Comparison of ENCODE assay signal across 11 cellular contexts in the genomic region with DNA sequence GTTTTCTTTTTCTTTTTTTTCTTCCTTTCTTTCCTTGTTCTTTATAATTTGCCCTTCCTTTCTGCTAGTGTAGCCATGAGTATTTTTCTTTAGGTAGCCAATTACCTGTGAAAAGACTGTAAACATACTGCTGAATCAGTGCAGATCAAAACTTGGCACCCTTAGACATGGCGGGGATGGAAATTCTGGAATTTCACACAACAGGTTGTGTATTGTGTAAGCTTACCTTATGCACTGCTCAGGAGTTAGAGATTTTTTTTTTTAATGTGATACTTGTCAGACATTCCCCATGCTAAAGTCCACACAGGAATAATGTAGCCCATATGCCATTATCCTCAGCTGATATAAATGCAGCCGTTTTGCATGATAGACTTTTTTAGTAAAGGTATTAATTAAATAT. TPM values are rescaled to one million over a fixed set of nuclear protein-coding genes. Genes with fewer than 3 reads are reported as not detected.
DNase-seq lines count a peak whose midpoint lies in the region; ATAC-seq, FAIRE-seq and TF ChIP-seq lines count a peak whose summit lies in the region.
"Had no signal": no experiment of that assay in that cellular context is flagged by ENCODE, and none has a peak within 500 bp of the region (broad histone marks: within the 10 kb centered on the region; RNA-seq: fewer than 3 reads in every experiment).

No MANE protein-coding gene starts in this region.

- no peak for FAIRE-seq in pancreas (lab: Jason Lieb, UNC)

- no peaks in the 10 kb centered on the region for H3K9me3 Mint-ChIP-seq in activated naive CD8-positive, alpha-beta T cell (ENCODE audit: low read depth)

- H2AFZ ChIP-seq in ACC112 (ENCODE audit: low read length, unreplicated experiment) (no peak overlapping the region), GM23248 (peak overlapping the region; percentile 99; the same call in 1 of the 2 replicates), mesenchymal stem cell (ENCODE audit: low read depth, low read length) (no peak overlapping the region)

- H4K91ac ChIP-seq in mesenchymal stem cell (ENCODE audit: low read length): no peak overlapping the region

- no peak overlapping the region for H4K8ac ChIP-seq in mesenchymal stem cell (ENCODE audit: low read length)

- no peak for ATAC-seq in pancreas
- ATAC-seq: activated CD4-positive, CD25-positive, alpha-beta regulatory T cell treated with anti-CD3 and anti-CD28 coated beads, Interleukin-2, amount 50 U/mL, for 24 hours had no signal

- no peaks in the 10 kb centered on the region for H4K20me1 ChIP-seq in GM23248 (ENCODE audit: insufficient read depth)

- H3K4me3 Mint-ChIP-seq in activated naive CD8-positive, alpha-beta T cell: peak overlapping the region; percentile 100

- H3K36me3 Mint-ChIP-seq in activated naive CD8-positive, alpha-beta T cell: peaks cover 7% of the 10 kb centered on the region

- H2BK12ac ChIP-seq in mesenchymal stem cell (ENCODE audit: low read length in 2 of 2): no peak overlapping the region

- H3K27ac ChIP-seq in ACC112 (ENCODE audit: low read depth, low read length) (no peak overlapping the region), GM23248 (no peak overlapping the region), mesenchymal stem cell (ENCODE audit: low read length, poor library complexity, severe bottlenecking) (no peak overlapping the region), pancreas (no peak overlapping the region)
- H3K27ac ChIP-seq: colonic mucosa had no signal

- H3K4me2 ChIP-seq in GM23248 (ENCODE audit: unreplicated experiment): peak overlapping the region; percentile 98
- H3K4me2 ChIP-seq in mesenchymal stem cell (ENCODE audit: low read length, poor library complexity, severe bottlenecking): no peak overlapping the region

- H2AK5ac ChIP-seq in mesenchymal stem cell (ENCODE audit: low read length, severe bottlenecking): no peak overlapping the region

- 90 to 93% methylated on average over 2 of the region's 2 CpGs for WGBS in GM23248 (ENCODE audit: low coverage in 1 of 2, low lambda C conversion rate in 2 of 2, missing lambda C conversion rate in 2 of 2), 2 experiments
- WGBS in mesenchymal stem cell: no CpG with 5 or more reads among the region's 2 CpGs
- WGBS in pancreas, 2 donors: 42 to 50% methylated on average over 2 of the region's 2 CpGs

- no peaks in the 10 kb centered on the region for H3K9me3 ChIP-seq in GM23248 (ENCODE audit: low read depth)
- no peaks in the 10 kb centered on the region for H3K9me3 ChIP-seq in mesenchymal stem cell (ENCODE audit: control insufficient read depth, low read length)
- no peaks in the 10 kb centered on the region for H3K9me3 ChIP-seq in pancreas
- H3K9me3 ChIP-seq: colonic mucosa had no signal

- H3K4me1 ChIP-seq in ACC112 (ENCODE audit: control insufficient read depth, insufficient read depth, low read length, unreplicated experiment) (peaks cover 15% of the 10 kb centered on the region), GM23248 (ENCODE audit: insufficient read depth) (peaks cover 33% of the 10 kb centered on the region), mesenchymal stem cell (ENCODE audit: control insufficient read depth, insufficient read depth, low read depth, low read length) (peaks cover 3% of the 10 kb centered on the region), pancreas (peaks cover 8 to 33% (median 23%) of the 10 kb centered on the region in 3 donors)
- H3K4me1 ChIP-seq: colonic mucosa had no signal

- H3K14ac ChIP-seq in mesenchymal stem cell (ENCODE audit: low read length in 2 of 2): no peak overlapping the region

- H2BK15ac ChIP-seq in mesenchymal stem cell (ENCODE audit: low read depth, poor library complexity, severe bottlenecking): no peak overlapping the region

- H3K18ac ChIP-seq in mesenchymal stem cell (ENCODE audit: low read depth in 1 of 2, low read length in 2 of 2): no peak overlapping the region

- no peaks in the 10 kb centered on the region for H3K27me3 Mint-ChIP-seq in activated naive CD8-positive, alpha-beta T cell

- peak overlapping the region; percentile 94 for H3K4me3 ChIP-seq in ACC112 (ENCODE audit: low read depth, low read length)
- H3K4me3 ChIP-seq in GM23248: peak overlapping the region; percentile 90
- peak overlapping the region in 1 of 2 experiments; percentile 83 for H3K4me3 ChIP-seq in mesenchymal stem cell (ENCODE audit: insufficient read depth in 1 of 2, low read depth in 1 of 2, low read length in 2 of 2)
- H3K4me3 ChIP-seq in pancreas: peak overlapping the region in 1 of 4 donors; percentile 93

- H3K27me3 ChIP-seq in ACC112 (ENCODE audit: insufficient read depth, low read length) (no peaks in the 10 kb centered on the region), GM23248 (replicated peaks; ENCODE audit: insufficient read depth) (no peaks in the 10 kb centered on the region), mesenchymal stem cell (ENCODE audit: control insufficient read depth in 1 of 2, insufficient read depth in 1 of 2, low read length in 2 of 2) (no peaks in the 10 kb centered on the region), pancreas (no peaks in the 10 kb centered on the region)
- H3K27me3 ChIP-seq: colonic mucosa had no signal

- peaks cover 4% of the 10 kb centered on the region; the same call in 1 of the 2 replicates for H3K36me3 ChIP-seq in ACC112 (ENCODE audit: insufficient read depth, low read length)
- H3K36me3 ChIP-seq in GM23248 (ENCODE audit: low read depth): peaks cover 5% of the 10 kb centered on the region; the same call in 1 of the 2 replicates
- H3K36me3 ChIP-seq in mesenchymal stem cell (ENCODE audit: control insufficient read depth in 1 of 2, insufficient read depth in 2 of 2, low read depth in 1 of 2, low read length in 2 of 2): peaks cover 8 to 17% of the 10 kb centered on the region in 2 experiments
- no peaks in the 10 kb centered on the region for H3K36me3 ChIP-seq in pancreas
- H3K36me3 ChIP-seq: colonic mucosa had no signal

- intact Hi-C loops in pancreas (cut with DNase I): no loop called here

- no peaks in the 10 kb centered on the region for H3K9me2 ChIP-seq in GM23248 (ENCODE audit: insufficient read depth)

- H2BK5ac ChIP-seq in mesenchymal stem cell (ENCODE audit: low read depth, low read length, poor library complexity, severe bottlenecking): no peak overlapping the region

- H3F3A ChIP-seq in GM23248 (ENCODE audit: insufficient read depth): peaks cover 10% of the 10 kb centered on the region; the same call in 1 of the 2 replicates

- H3K9ac ChIP-seq in GM23248 (peak overlapping the region; percentile 94), mesenchymal stem cell (ENCODE audit: low read length) (peak overlapping the region; percentile 91)

- H3K79me2 ChIP-seq in ACC112 (ENCODE audit: control insufficient read depth, insufficient read depth, low read length, unreplicated experiment) (peaks cover 84% of the 10 kb centered on the region), GM23248 (ENCODE audit: insufficient read depth) (peaks cover 95% of the 10 kb centered on the region)

- peaks cover 6% of the 10 kb centered on the region for H3K79me1 ChIP-seq in mesenchymal stem cell (replicated peaks; ENCODE audit: low read length, poor library complexity, severe bottlenecking)

- H3K4me1 Mint-ChIP-seq in activated naive CD8-positive, alpha-beta T cell (ENCODE audit: low read depth): peaks cover 62% of the 10 kb centered on the region

- H3K4ac ChIP-seq in mesenchymal stem cell (ENCODE audit: low read depth in 1 of 2, low read length in 2 of 2): no peak overlapping the region

- TF ChIP-seq CTCF in pancreas (IDR thresholded peaks at IDR 0.05): no peak

- H3K23ac ChIP-seq in mesenchymal stem cell (ENCODE audit: low read length in 2 of 2): no peak overlapping the region

- H3K27ac Mint-ChIP-seq in activated naive CD8-positive, alpha-beta T cell: peak overlapping the region; percentile 11

- H2BK120ac ChIP-seq in mesenchymal stem cell (ENCODE audit: low read depth, low read length): no peak overlapping the region

- no peak for DNase-seq in GM23248
- DNase-seq in mesenchymal stem cell: no peak
- no peak for DNase-seq in NOMO-1 (lab: John Stamatoyannopoulos, UW; ENCODE audit: unreplicated experiment in 2 of 2)
- no peak for DNase-seq in retina
- DNase-seq in NCI-H2227 treated with DMSO at 0.1 percent for 48 hours (lab: John Stamatoyannopoulos, UW): no peak
- no peak for DNase-seq in pancreas
- DNase-seq: colonic mucosa, DMS79 had no signal

- in situ Hi-C loops in GM23248 (cut with MboI): no loop called here

RNA-seq across cellular contexts. Expression of a gene that starts 1.8 kb away (rescaled TPM):
- 29.5 and 35.8 TPM in 2 replicates for total RNA-seq in GM23248 (2014; rRNA removed; shearing (Covaris generic))
- polyA plus RNA-seq in GM23248 (2016; fragmentation: Nextera tagmentation; extraction: Ambion mirVana): 28.7 and 30.7 TPM in 2 replicates
- polyA plus RNA-seq in mesenchymal stem cell (2013, experiment 1 of 2): 16.8 TPM
- 17.3 TPM for polyA plus RNA-seq in mesenchymal stem cell (2013, experiment 2 of 2)
- 10 to 100 TPM; 10.5 to 23.8 (median 13.5) TPM for total RNA-seq in pancreas
- 10 to 100 TPM in 1 of 2 donors, 1 to 10 TPM in 1; 8.5 to 14.0 TPM for polyA plus RNA-seq in pancreas

RNA-seq across cellular contexts. Expression of a gene that starts 1.9 kb away (rescaled TPM):
- total RNA-seq in GM23248 (2014; rRNA removed; shearing (Covaris generic)): 82.5 and 91.4 TPM in 2 replicates
- polyA plus RNA-seq in GM23248 (2016; fragmentation: Nextera tagmentation; extraction: Ambion mirVana): 64.1 and 66.8 TPM in 2 replicates
- 46.9 TPM for polyA plus RNA-seq in mesenchymal stem cell (2013, experiment 1 of 2)
- 48.3 TPM for polyA plus RNA-seq in mesenchymal stem cell (2013, experiment 2 of 2)
- total RNA-seq in pancreas: 10 to 100 TPM; 10.2 to 32.2 (median 16.7) TPM
- polyA plus RNA-seq in pancreas: 10 to 100 TPM; 14.1 to 19.1 TPM

RNA-seq across cellular contexts. Expression of a gene that starts 58.6 kb away (rescaled TPM):
- total RNA-seq in GM23248 (2014; rRNA removed; shearing (Covaris generic)): 3.7 and 5.1 TPM in 2 replicates
- polyA plus RNA-seq in GM23248 (2016; fragmentation: Nextera tagmentation; extraction: Ambion mirVana): 6.2 and 6.6 TPM in 2 replicates
- 0.95 TPM for polyA plus RNA-seq in mesenchymal stem cell (2013, experiment 1 of 2)
- 0.85 TPM for polyA plus RNA-seq in mesenchymal stem cell (2013, experiment 2 of 2)
- total RNA-seq in pancreas: 10 to 100 TPM in 5 of 6 donors, 1 to 10 TPM in 1; 8.0 to 30.4 (median 15.9) TPM
- 10 to 100 TPM; 21.1 to 27.7 TPM for polyA plus RNA-seq in pancreas
